Comparison of ENCODE assay signal across 8 cellular contexts in the genomic region with DNA sequence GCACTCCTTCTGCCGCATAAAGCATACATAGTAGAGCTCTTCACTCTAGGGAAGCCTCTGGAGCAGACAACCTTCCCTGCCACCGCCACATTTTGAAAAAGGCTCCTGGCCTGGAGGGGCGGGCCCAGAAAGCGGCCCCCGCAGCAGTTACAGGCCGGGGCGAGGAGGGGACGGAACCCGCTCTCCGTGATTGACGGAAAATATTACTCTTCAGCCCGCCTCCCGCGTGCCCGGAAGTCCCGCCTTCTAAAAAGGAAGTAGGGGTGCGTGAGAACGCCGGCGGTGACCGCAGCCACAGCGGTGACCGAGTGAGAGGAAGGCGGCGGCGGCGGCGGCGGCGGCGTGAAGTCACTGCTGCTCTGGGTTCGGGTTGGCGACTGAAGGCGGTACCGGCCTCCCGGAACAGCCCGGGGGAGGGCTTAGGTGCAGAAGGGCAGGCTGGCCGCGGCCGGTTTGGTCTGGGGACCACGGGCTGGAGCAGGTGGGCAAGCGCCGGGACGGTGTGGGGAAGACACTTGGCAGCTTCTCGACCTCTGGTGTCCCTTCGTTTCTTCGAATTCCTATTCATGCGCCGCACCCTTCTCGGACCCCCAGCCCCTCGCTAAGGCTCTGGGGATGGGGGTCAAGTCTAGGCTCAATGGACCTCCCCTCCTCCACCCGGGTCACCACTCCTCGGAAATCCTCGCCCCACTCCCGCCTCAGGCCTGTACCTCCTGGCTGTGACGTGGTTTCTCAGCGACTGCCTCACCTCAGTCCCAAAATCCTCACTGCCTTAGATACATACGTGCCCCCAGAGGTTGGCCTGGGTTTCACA. TPM values are rescaled to one million over a fixed set of nuclear protein-coding genes. Genes with fewer than 3 reads are reported as not detected.
DNase-seq lines count a peak whose midpoint lies in the region; ATAC-seq and TF ChIP-seq lines count a peak whose summit lies in the region.

A gene (plus strand): TSS at position 295 of the 814 bp plus-strand sequence. CDS start 729 bp downstream, outside the sequence.

- H3K36me3 Mint-ChIP-seq in T-helper 17 cell (ENCODE audit: low read depth) = no peaks in the 10 kb centered on the region

- peaks cover 17% of the 10 kb centered on the region for H3K36me3 ChIP-seq in left ventricle myocardium inferior
- no peaks in the 10 kb centered on the region for H3K36me3 ChIP-seq in vagina

- no peak within 1 kb of the TSS for H3K27ac Mint-ChIP-seq in T-helper 17 cell

- no peaks in the 10 kb centered on the region for H3K9me3 ChIP-seq in T-helper 17 cell (ENCODE audit: control insufficient read depth, low read length, poor library complexity, severe bottlenecking)
- H3K9me3 ChIP-seq in left ventricle myocardium inferior (replicated peaks) = no peaks in the 10 kb centered on the region
- H3K9me3 ChIP-seq in vagina = no peaks in the 10 kb centered on the region

- H3K27me3 ChIP-seq in left ventricle myocardium inferior (ENCODE audit: low read depth) (no peaks in the 10 kb centered on the region), vagina (no peaks in the 10 kb centered on the region)

- DNase-seq in NCI-H1694 (lab: John Stamatoyannopoulos, UW) (peak; percentile 20), T-helper 17 cell (peak; percentile 62 to 78 (median 65)), amygdala (lab: John Stamatoyannopoulos, UW) (peak in 55 of 56 donors; percentile 9 to 86 (median 60)), left ventricle myocardium inferior (peak; percentile 83), pulmonary artery endothelial cell (ENCODE audit: low read depth, low spot score) (peak; percentile 22), vagina (ENCODE audit: extremely low spot score in 2 of 2) (no peak)

- intact Hi-C loops in left ventricle myocardium inferior (cut with micrococcal nuclease) (no loop called here), vagina (cut with DNase I) (no loop called here)

- H3K4me3 ChIP-seq in left ventricle myocardium inferior (peak within 1 kb of the TSS; percentile 79), vagina (peak within 1 kb of the TSS; percentile 62 to 67)

- no peaks in the 10 kb centered on the region for H3K27me3 Mint-ChIP-seq in T-helper 17 cell

- H3K27ac ChIP-seq in left ventricle myocardium inferior (replicated peaks) (peak within 1 kb of the TSS; percentile 89), vagina (peak within 1 kb of the TSS; percentile 82)

- peak within 1 kb of the TSS; percentile 94 for H3K4me3 Mint-ChIP-seq in T-helper 17 cell

- peak; percentile 92 for ATAC-seq in HG02852 (IDR thresholded peaks at IDR 0.05; ENCODE audit: unreplicated experiment)
- ATAC-seq in T-helper 17 cell = peak; percentile 91

- no peak for TF ChIP-seq CTCF in left ventricle myocardium inferior (IDR thresholded peaks at IDR 0.05; ENCODE audit: borderline replicate concordance)
- TF ChIP-seq CTCF in vagina (IDR thresholded peaks at IDR 0.05) = no peak

- H3K4me1 ChIP-seq in left ventricle myocardium inferior (peaks cover 32% of the 10 kb centered on the region), vagina (peaks cover 15% of the 10 kb centered on the region)

- H3K4me1 Mint-ChIP-seq in T-helper 17 cell = peaks cover 8% of the 10 kb centered on the region

- TF ChIP-seq POLR2A in GM15510 (IDR thresholded peaks at IDR 0.05; ENCODE audit: borderline replicate concordance, extremely low read depth, insufficient read length) = peak; percentile 46
- peak in 1 of 2 donors; percentile 52 for TF ChIP-seq POLR2A in vagina (IDR thresholded peaks at IDR 0.05)

RNA-seq across cellular contexts. Expression of the gene that starts here (rescaled TPM):
- total RNA-seq in T-helper 17 cell (1 to 10 TPM; 7.1 to 7.6 TPM), left ventricle myocardium inferior (60.9 TPM), pulmonary artery endothelial cell (38.9 and 39.3 TPM in 2 replicates), vagina (12.5 TPM)

Comparison
In these comparisons a context has a peak if more than half of its experiments do, and no peak if none do; other contexts are left out.
1. DNase-seq: peak in NCI-H1694 (single experiment), T-helper 17 cell (3 of 3), amygdala (55 of 56), left ventricle myocardium inferior (single experiment) and pulmonary artery endothelial cell (single experiment); none in vagina (0 of 2).